ENCODE assay signal across 8 cellular contexts in the genomic region with DNA sequence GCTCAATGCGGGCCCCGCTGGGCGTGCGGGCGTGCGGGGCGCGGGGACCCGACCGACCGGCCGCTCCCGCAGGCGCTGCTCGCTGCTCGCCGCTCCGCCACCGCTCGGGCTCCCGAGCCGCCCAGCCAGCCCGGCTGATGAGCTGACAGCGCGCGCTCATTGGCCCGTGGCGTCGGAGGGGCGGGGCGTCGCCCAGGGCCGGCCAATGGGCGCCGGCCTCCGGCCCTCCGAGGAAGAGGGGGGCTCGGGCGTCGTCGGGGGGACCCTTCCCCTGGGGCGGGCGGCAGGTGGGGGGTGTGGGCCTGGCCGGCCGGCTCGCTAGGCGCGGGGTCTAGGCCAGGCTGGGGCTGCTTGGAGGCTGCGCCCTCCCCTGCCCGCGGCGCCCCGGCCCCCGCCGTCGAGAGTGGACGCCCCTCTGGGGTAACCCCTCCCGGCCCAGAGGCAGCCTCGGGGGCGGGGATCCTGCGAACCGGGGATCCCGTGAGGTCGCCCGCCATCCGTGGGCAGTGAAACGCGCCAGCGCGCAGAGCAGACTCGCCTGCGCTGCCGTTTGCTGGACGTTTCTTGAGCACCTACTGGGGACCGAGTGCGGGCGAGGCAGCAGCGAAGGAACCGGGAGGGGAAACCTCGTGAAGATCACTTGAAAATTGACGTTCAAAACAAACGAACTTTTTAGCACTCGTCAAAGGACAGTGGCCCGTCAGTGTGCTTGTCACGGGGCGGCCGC. TPM values are rescaled to one million over a fixed set of nuclear protein-coding genes. Genes with fewer than 3 reads are reported as not detected.
DNase-seq lines count a peak whose midpoint lies in the region; ATAC-seq lines count a peak whose summit lies in the region.

A gene (minus strand): TSS at position 111 of the 727 bp plus-strand sequence. CDS start 111 bp downstream, outside the sequence.

- no peaks in the 10 kb centered on the region for H3K36me3 Mint-ChIP-seq in activated naive CD4-positive, alpha-beta T cell treated with anti-CD3 and anti-CD28 coated beads, Interleukin-2, amount 50 U/mL, for 72 hours

- no peak within 1 kb of the TSS for H3K27ac Mint-ChIP-seq in activated naive CD4-positive, alpha-beta T cell treated with anti-CD3 and anti-CD28 coated beads, Interleukin-2, amount 50 U/mL, for 72 hours

- peak; percentile 49 to 76 for ATAC-seq in activated naive CD4-positive, alpha-beta T cell treated with anti-CD3 and anti-CD28 coated beads, Interleukin-2, amount 50 U/mL, for 72 hours
- no peak for ATAC-seq in HG03159 (IDR thresholded peaks at IDR 0.05; ENCODE audit: unreplicated experiment)
- no peak for ATAC-seq in HG02678 (IDR thresholded peaks at IDR 0.05; ENCODE audit: unreplicated experiment)

- H3K9me3 Mint-ChIP-seq in activated naive CD4-positive, alpha-beta T cell treated with anti-CD3 and anti-CD28 coated beads, Interleukin-2, amount 50 U/mL, for 72 hours: no peaks in the 10 kb centered on the region

- DNase-seq in NCI-H146 (lab: John Stamatoyannopoulos, UW): peak; percentile 21
- no peak for DNase-seq in NCI-H146 treated with DMSO at 0.1 percent for 48 hours (lab: John Stamatoyannopoulos, UW; ENCODE audit: unreplicated experiment)
- peak; percentile 56 for DNase-seq in RPMI8226
- DNase-seq in activated naive CD4-positive, alpha-beta T cell treated with anti-CD3 and anti-CD28 coated beads, Interleukin-2, amount 50 U/mL, for 72 hours (ENCODE audit: low spot score in 2 of 2): peak in 1 of 2 donors; percentile 68
- DNase-seq in iPS DF 19.7 (ENCODE audit: low read depth, low spot score): peak; percentile 23
- peak; percentile 69 for DNase-seq in stimulated activated CD4-positive, alpha-beta T cell treated with anti-CD3 and anti-CD28 coated beads, Interleukin-15, amount 100 ng/mL, for 24 hours

RNA-seq across cellular contexts. Expression of the gene that starts here (rescaled TPM):
- under 1 TPM in 1 of 2 donors, not detected in 1; 0.39 TPM for total RNA-seq in activated naive CD4-positive, alpha-beta T cell treated with anti-CD3 and anti-CD28 coated beads, Interleukin-2, amount 50 U/mL, for 72 hours

Comparison
In these comparisons a context has a peak if more than half of its experiments do, and no peak if none do; other contexts are left out.
1. Peak in ATAC-seq in activated naive CD4-positive, alpha-beta T cell treated with anti-CD3 and anti-CD28 coated beads, Interleukin-2, amount 50 U/mL, for 72 hours; RNA of the gene not detected or under 1 TPM.